8 cellular contexts compared by ENCODE assay signal in the genomic region with DNA sequence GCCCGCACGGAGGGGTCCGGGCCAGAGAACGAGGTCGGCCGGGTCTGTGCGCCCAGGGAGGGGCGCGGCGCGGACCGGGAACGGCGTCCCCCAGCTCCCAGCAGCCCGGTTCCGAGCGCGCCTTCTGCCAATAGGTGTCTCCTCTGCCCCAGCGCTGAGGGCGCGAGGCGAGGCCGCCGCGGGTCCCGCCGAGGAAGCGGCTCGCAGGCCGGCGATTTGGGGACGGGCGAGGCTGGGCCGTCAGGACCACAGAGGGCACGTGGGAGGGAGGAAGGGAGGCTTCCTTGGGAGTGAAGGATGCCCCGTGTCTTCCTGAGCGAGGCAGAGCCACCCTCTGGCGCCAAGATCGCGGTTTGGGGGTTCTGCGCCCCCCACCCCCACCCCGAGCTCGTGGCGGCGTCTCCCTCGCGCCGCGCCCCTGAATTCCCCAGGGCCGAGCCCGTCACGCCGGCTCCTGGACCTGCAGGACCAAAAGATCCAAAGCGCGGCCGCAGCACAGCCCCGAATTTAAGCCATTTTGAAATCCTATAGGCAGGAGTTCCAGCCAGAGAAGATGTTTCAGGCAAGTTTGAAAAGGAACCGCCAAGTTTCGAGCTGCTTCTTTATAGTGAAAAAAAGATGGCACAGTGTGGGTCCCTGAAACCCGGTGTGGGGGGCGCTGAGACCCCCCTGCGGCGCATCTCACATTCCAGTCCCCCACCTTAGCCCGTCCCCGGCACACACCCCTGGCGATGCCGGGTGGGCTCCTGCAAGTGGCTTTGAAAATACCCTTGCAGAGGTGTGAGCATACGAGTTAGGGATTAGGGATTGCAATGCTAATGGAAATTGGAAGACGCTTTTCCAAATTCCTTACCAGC. TPM values are rescaled to one million over a fixed set of nuclear protein-coding genes. Genes with fewer than 3 reads are reported as not detected.
DNase-seq lines count a peak whose midpoint lies in the region; ATAC-seq and TF ChIP-seq lines count a peak whose summit lies in the region.

No MANE protein-coding gene starts in this region.

- peaks cover 4% of the 10 kb centered on the region; the same call in 1 of the 2 replicates for H3F3A ChIP-seq in OCI-LY1 (ENCODE audit: insufficient read depth, low read length)

- H2AFZ ChIP-seq in OCI-LY1 (ENCODE audit: low read length): no peak overlapping the region

- H3K9me3 ChIP-seq in OCI-LY1 (ENCODE audit: low read length): no peaks in the 10 kb centered on the region

- H3K36me3 Mint-ChIP-seq in brain (no peaks in the 10 kb centered on the region), immature natural killer cell (peaks cover 0 to 4% (median 0%) of the 10 kb centered on the region in 3 donors)

- H3K4me3 ChIP-seq in AG09309 (ENCODE audit: control insufficient read depth, low read depth, low read length) (peak overlapping the region; percentile 50), OCI-LY1 (ENCODE audit: low read depth, low read length, poor library complexity, severe bottlenecking) (peak overlapping the region; percentile 89)

- no peaks in the 10 kb centered on the region for H4K20me1 ChIP-seq in OCI-LY1 (ENCODE audit: insufficient read depth, low read length)

- H3K36me3 ChIP-seq in OCI-LY1 (ENCODE audit: insufficient read depth, low read length): peaks cover 33% of the 10 kb centered on the region

- H3K9me3 Mint-ChIP-seq in brain (peaks cover 0 to 8% (median 5%) of the 10 kb centered on the region in 5 experiments), immature natural killer cell (peaks cover 0 to 2% (median 0%) of the 10 kb centered on the region in 6 donors)
- H3K9me3 Mint-ChIP-seq in stimulated activated naive CD8-positive, alpha-beta T cell treated with anti-CD3 and anti-CD28 coated beads, Interleukin-15, amount 100 ng/mL, for 72 hours: no peaks in the 10 kb centered on the region

- peaks cover 42% of the 10 kb centered on the region for H3K4me1 ChIP-seq in OCI-LY1 (ENCODE audit: insufficient read depth, low read length, severe bottlenecking)

- peaks cover 36% of the 10 kb centered on the region for H3K79me2 ChIP-seq in OCI-LY1 (ENCODE audit: insufficient read depth, low read length)

- H3K9ac ChIP-seq in OCI-LY1 (ENCODE audit: low read length): peak overlapping the region; percentile 94

- no peak overlapping the region for H3K27ac Mint-ChIP-seq in brain
- H3K27ac Mint-ChIP-seq in stimulated activated naive CD8-positive, alpha-beta T cell treated with anti-CD3 and anti-CD28 coated beads, Interleukin-15, amount 100 ng/mL, for 72 hours: no peak overlapping the region
- H3K27ac Mint-ChIP-seq in immature natural killer cell: no peak overlapping the region

- DNase-seq in AG09309 (ENCODE audit: low read depth) (no peak), left kidney (ENCODE audit: low read depth, low spot score) (peak; percentile 74), immature natural killer cell (no peak)
- DNase-seq in stimulated activated naive CD8-positive, alpha-beta T cell treated with anti-CD3 and anti-CD28 coated beads, Interleukin-15, amount 100 ng/mL, for 72 hours: peak in 1 of 2 donors; percentile 48

- H3K4me1 Mint-ChIP-seq in brain: peaks cover 26% of the 10 kb centered on the region
- H3K4me1 Mint-ChIP-seq in stimulated activated naive CD8-positive, alpha-beta T cell treated with anti-CD3 and anti-CD28 coated beads, Interleukin-15, amount 100 ng/mL, for 72 hours: peaks cover 51% of the 10 kb centered on the region
- peaks cover 31 to 39% of the 10 kb centered on the region in 2 donors for H3K4me1 Mint-ChIP-seq in immature natural killer cell

- H3K27me3 Mint-ChIP-seq in brain (peaks cover 79% of the 10 kb centered on the region), immature natural killer cell (ENCODE audit: low read depth in 3 of 3) (peaks cover 9 to 28% (median 26%) of the 10 kb centered on the region in 3 donors)
- H3K27me3 Mint-ChIP-seq in stimulated activated naive CD8-positive, alpha-beta T cell treated with anti-CD3 and anti-CD28 coated beads, Interleukin-15, amount 100 ng/mL, for 72 hours: peaks cover 13% of the 10 kb centered on the region

- H3K27me3 ChIP-seq in OCI-LY1 (ENCODE audit: insufficient read depth, low read length): no peaks in the 10 kb centered on the region

- peak; percentile 24 for ATAC-seq in GM19351 (IDR thresholded peaks at IDR 0.05; ENCODE audit: unreplicated experiment)
- peak; percentile 16 for ATAC-seq in stimulated activated naive CD8-positive, alpha-beta T cell treated with anti-CD3 and anti-CD28 coated beads, Interleukin-15, amount 100 ng/mL, for 72 hours
- ATAC-seq in GM19467 (IDR thresholded peaks at IDR 0.05; ENCODE audit: unreplicated experiment): no peak

- TF ChIP-seq CTCF in AG09309 (IDR thresholded peaks at IDR 0.05; ENCODE audit: control insufficient read depth, insufficient read depth, low read depth, low read length, missing control alignments) (no peak), OCI-LY1 (IDR thresholded peaks at IDR 0.05; ENCODE audit: low read length) (peak; percentile 30; the same call in 1 of the 2 replicates), brain (conservative IDR thresholded peaks at IDR 0.05) (peak in 1 of 2 experiments; percentile 15)

- no peaks in the 10 kb centered on the region for H3K9me2 ChIP-seq in OCI-LY1 (ENCODE audit: low read depth, low read length)

- peak overlapping the region; percentile 24 to 82 (median 73) for H3K4me3 Mint-ChIP-seq in brain
- H3K4me3 Mint-ChIP-seq in stimulated activated naive CD8-positive, alpha-beta T cell treated with anti-CD3 and anti-CD28 coated beads, Interleukin-15, amount 100 ng/mL, for 72 hours: peak overlapping the region; percentile 92 to 98
- H3K4me3 Mint-ChIP-seq in immature natural killer cell: peak overlapping the region in 1 of 5 donors; percentile 53

- peak overlapping the region; percentile 87 for H3K4me2 ChIP-seq in OCI-LY1 (ENCODE audit: low read length)

- peak overlapping the region; percentile 94 for H3K27ac ChIP-seq in OCI-LY1 (ENCODE audit: low read depth, low read length, poor library complexity, severe bottlenecking)

RNA-seq across cellular contexts. Expression of a gene that starts 0.9 kb away (rescaled TPM):
- polyA plus RNA-seq in brain (ENCODE audit: insufficient read depth, low read depth, low replicate concordance) (5.5 TPM), immature natural killer cell (10 to 100 TPM in 1 of 3 donors, 1 to 10 TPM in 2; 3.1 to 17.6 (median 8.9) TPM)
